ENCODE assay signal across 7 cellular contexts in genomic region chr2:85325466-85325811, GRCh38. TPM values are rescaled to one million over a fixed set of nuclear protein-coding genes. Genes with fewer than 3 reads are reported as not detected.
DNase-seq lines count a peak whose midpoint lies in the region; ATAC-seq, FAIRE-seq and TF ChIP-seq lines count a peak whose summit lies in the region.

No MANE protein-coding gene starts in this region.

- H3K9me3 ChIP-seq in HUES64 (ENCODE audit: insufficient read depth, low read depth, low read length) (no peaks in the 10 kb centered on the region), kidney (ENCODE audit: control insufficient read depth in 1 of 2, low read length in 2 of 2) (no peaks in the 10 kb centered on the region), stomach (no peaks in the 10 kb centered on the region)

- DNase-seq in activated T-helper 2 cell treated with anti-CD3 and anti-CD28 coated beads, Interferon-gamma antibody, Interleukin-2, Interleukin-4, amounts not matched to agents 10 μg/mL and 5 μg/mL and 100 μg/mL, durations not matched to agents 14 hours and 24 hours and 36 hours (ENCODE audit: low spot score) = no peak
- DNase-seq in kidney (no peak), stomach (no peak), sciatic nerve (ENCODE audit: low spot score) (no peak), CD1c-positive myeloid dendritic cell (ENCODE audit: extremely low spot score) (no peak), DMS53 (lab: John Stamatoyannopoulos, UW) (no peak)

- WGBS in HUES64 = 89% methylated on average over 8 of the region's 9 CpGs
- 42 to 49% (median 46%) methylated on average over 9 of the region's 9 CpGs for WGBS in stomach, 5 donors

- H3K27me3 ChIP-seq in HUES64 (ENCODE audit: insufficient read depth, low read length) = no peaks in the 10 kb centered on the region
- no peaks in the 10 kb centered on the region for H3K27me3 ChIP-seq in stomach

- H3K4me3 Mint-ChIP-seq in activated T-helper 2 cell treated with anti-CD3 and anti-CD28 coated beads, Interferon-gamma antibody, Interleukin-2, Interleukin-4, amounts not matched to agents 10 μg/mL and 5 μg/mL and 100 μg/mL, durations not matched to agents 14 hours and 24 hours and 36 hours (ENCODE audit: low read depth) = peak overlapping the region; percentile 100

- H3K4me3 ChIP-seq in HUES64 (ENCODE audit: low read length) = peak overlapping the region; percentile 93; the same call in 1 of the 2 replicates
- H3K4me3 ChIP-seq in kidney (ENCODE audit: low read length in 2 of 2) = peak overlapping the region; percentile 81 to 99
- peak overlapping the region; percentile 77 to 85 (median 80) for H3K4me3 ChIP-seq in stomach

- FAIRE-seq in kidney (lab: Jason Lieb, UNC) = no peak

- H3K4me1 ChIP-seq in HUES64 (ENCODE audit: insufficient read depth, low read length) (peaks cover 15% of the 10 kb centered on the region), kidney (ENCODE audit: control insufficient read depth in 1 of 2, insufficient read depth in 1 of 2, low read depth in 1 of 2, low read length in 2 of 2) (peaks cover 14 to 23% of the 10 kb centered on the region in 2 donors), stomach (peaks cover 41 to 79% (median 64%) of the 10 kb centered on the region in 4 donors)

- no peaks in the 10 kb centered on the region for H3K27me3 Mint-ChIP-seq in activated T-helper 2 cell treated with anti-CD3 and anti-CD28 coated beads, Interferon-gamma antibody, Interleukin-2, Interleukin-4, amounts not matched to agents 10 μg/mL and 5 μg/mL and 100 μg/mL, durations not matched to agents 14 hours and 24 hours and 36 hours (ENCODE audit: low read depth)

- TF ChIP-seq POLR2A in stomach (IDR thresholded peaks at IDR 0.05) = no peak

- TF ChIP-seq EP300 in stomach (IDR thresholded peaks at IDR 0.05) = no peak

- TF ChIP-seq CTCF in kidney (IDR thresholded peaks at IDR 0.05; ENCODE audit: borderline replicate concordance, extremely low read depth, insufficient read depth) (no peak), stomach (IDR thresholded peaks at IDR 0.05) (no peak)

- H3K27ac Mint-ChIP-seq in activated T-helper 2 cell treated with anti-CD3 and anti-CD28 coated beads, Interferon-gamma antibody, Interleukin-2, Interleukin-4, amounts not matched to agents 10 μg/mL and 5 μg/mL and 100 μg/mL, durations not matched to agents 14 hours and 24 hours and 36 hours = no peak overlapping the region

- H3K4me1 Mint-ChIP-seq in activated T-helper 2 cell treated with anti-CD3 and anti-CD28 coated beads, Interferon-gamma antibody, Interleukin-2, Interleukin-4, amounts not matched to agents 10 μg/mL and 5 μg/mL and 100 μg/mL, durations not matched to agents 14 hours and 24 hours and 36 hours (ENCODE audit: low read depth) = peaks cover 55% of the 10 kb centered on the region

- ATAC-seq in sciatic nerve = no peak

- H3K9ac ChIP-seq in HUES64 (ENCODE audit: low read depth, low read length) (no peak overlapping the region), kidney (ENCODE audit: low read length in 2 of 2) (peak overlapping the region in 1 of 2 donors; percentile 81)

- intact Hi-C loops in activated T-helper 2 cell treated with anti-CD3 and anti-CD28 coated beads, Interferon-gamma antibody, Interleukin-2, Interleukin-4, amounts not matched to agents 10 μg/mL and 5 μg/mL and 100 μg/mL, durations not matched to agents 14 hours and 24 hours and 36 hours (cut with micrococcal nuclease) = loop anchor here (5.0 kb wide), 2 partner anchors 82 to 388 kb away; no protein-coding TSS in a partner anchor
- intact Hi-C loops in kidney (cut with DNase I) = no loop called here
- intact Hi-C loops in stomach (cut with DNase I; ENCODE audit: low total_unique reads) = no loop called here
- intact Hi-C loops in sciatic nerve (cut with DNase I) = no loop called here

- H3K27ac ChIP-seq in HUES64 (ENCODE audit: low read depth, low read length) (no peak overlapping the region), kidney (ENCODE audit: low read depth in 2 of 2, low read length in 2 of 2) (peak overlapping the region; percentile 95 to 99), stomach (peak overlapping the region in 4 of 5 donors; percentile 11 to 97 (median 96))

- peaks cover 74% of the 10 kb centered on the region for H3K36me3 Mint-ChIP-seq in activated T-helper 2 cell treated with anti-CD3 and anti-CD28 coated beads, Interferon-gamma antibody, Interleukin-2, Interleukin-4, amounts not matched to agents 10 μg/mL and 5 μg/mL and 100 μg/mL, durations not matched to agents 14 hours and 24 hours and 36 hours (ENCODE audit: low read depth)

- H3K9me3 Mint-ChIP-seq in activated T-helper 2 cell treated with anti-CD3 and anti-CD28 coated beads, Interferon-gamma antibody, Interleukin-2, Interleukin-4, amounts not matched to agents 10 μg/mL and 5 μg/mL and 100 μg/mL, durations not matched to agents 14 hours and 24 hours and 36 hours = no peaks in the 10 kb centered on the region

- peaks cover 62% of the 10 kb centered on the region for H3K36me3 ChIP-seq in HUES64 (ENCODE audit: insufficient read depth, low read length)
- H3K36me3 ChIP-seq in kidney (ENCODE audit: control insufficient read depth in 1 of 2, insufficient read depth in 2 of 2, low read length in 2 of 2) = peaks cover 24 to 35% of the 10 kb centered on the region in 2 donors
- peaks cover 40 to 47% (median 45%) of the 10 kb centered on the region in 4 donors for H3K36me3 ChIP-seq in stomach

RNA-seq across cellular contexts. Expression of gene TGOLN2, which starts 2.4 kb away (rescaled TPM):
- 31.2 TPM for polyA plus RNA-seq in HUES64 (2013, experiment 1 of 2)
- 30.5 TPM for polyA plus RNA-seq in HUES64 (2013, experiment 2 of 2)
- total RNA-seq in activated T-helper 2 cell treated with anti-CD3 and anti-CD28 coated beads, Interferon-gamma antibody, Interleukin-2, Interleukin-4, amounts not matched to agents 10 μg/mL and 5 μg/mL and 100 μg/mL, durations not matched to agents 14 hours and 24 hours and 36 hours = 94.0 and 96.5 TPM in 2 replicates
- total RNA-seq in kidney (175 TPM), stomach (100 to 1,000 TPM; 104 to 232 (median 181) TPM), sciatic nerve (109 TPM)
- polyA plus RNA-seq in kidney (ENCODE audit: insufficient read depth, low read depth, low replicate concordance) (71.8 TPM), stomach (10 to 100 TPM; 10.8 to 21.7 (median 13.0) TPM)

RNA-seq across cellular contexts. Expression of gene RETSAT, which starts 28.9 kb away (rescaled TPM):
- 6.2 TPM for polyA plus RNA-seq in HUES64 (2013, experiment 1 of 2)
- polyA plus RNA-seq in HUES64 (2013, experiment 2 of 2) = 6.7 TPM
- total RNA-seq in activated T-helper 2 cell treated with anti-CD3 and anti-CD28 coated beads, Interferon-gamma antibody, Interleukin-2, Interleukin-4, amounts not matched to agents 10 μg/mL and 5 μg/mL and 100 μg/mL, durations not matched to agents 14 hours and 24 hours and 36 hours = 26.3 and 29.6 TPM in 2 replicates
- total RNA-seq in kidney (53.9 TPM), stomach (10 to 100 TPM; 22.2 to 90.1 (median 83.9) TPM), sciatic nerve (42.8 TPM)
- polyA plus RNA-seq in kidney (ENCODE audit: insufficient read depth, low read depth, low replicate concordance) (42.9 TPM), stomach (10 to 100 TPM; 11.5 to 23.9 (median 19.4) TPM)

RNA-seq across cellular contexts. Expression of gene ELMOD3, which starts 29.1 kb away (rescaled TPM):
- polyA plus RNA-seq in HUES64 (2013, experiment 1 of 2) = 7.1 TPM
- 6.6 TPM for polyA plus RNA-seq in HUES64 (2013, experiment 2 of 2)
- 17.0 and 18.9 TPM in 2 replicates for total RNA-seq in activated T-helper 2 cell treated with anti-CD3 and anti-CD28 coated beads, Interferon-gamma antibody, Interleukin-2, Interleukin-4, amounts not matched to agents 10 μg/mL and 5 μg/mL and 100 μg/mL, durations not matched to agents 14 hours and 24 hours and 36 hours
- total RNA-seq in kidney = 15.3 TPM
- 17.0 TPM for polyA plus RNA-seq in kidney (ENCODE audit: insufficient read depth, low read depth, low replicate concordance)
- 10 to 100 TPM; 16.9 to 43.8 (median 21.7) TPM for total RNA-seq in stomach
- 10 to 100 TPM; 13.4 to 19.7 (median 17.0) TPM for polyA plus RNA-seq in stomach
- 29.6 TPM for total RNA-seq in sciatic nerve
